Comparison of ENCODE assay signal across 8 cellular contexts in genomic region chr6:152897807-152898399, GRCh38.
DNase-seq lines count a peak whose midpoint lies in the region; ATAC-seq, FAIRE-seq and TF ChIP-seq lines count a peak whose summit lies in the region.

No MANE protein-coding gene starts in this region.

- H3K36me3 ChIP-seq in WERI-Rb-1 (no peaks in the 10 kb centered on the region), breast epithelium (no peaks in the 10 kb centered on the region), kidney (ENCODE audit: control insufficient read depth in 1 of 2, insufficient read depth in 2 of 2, low read length in 2 of 2) (no peaks in the 10 kb centered on the region)

- no peak overlapping the region for H3K4me3 ChIP-seq in WERI-Rb-1 (ENCODE audit: low read depth, low read length)
- H3K4me3 ChIP-seq in breast epithelium = no peak overlapping the region
- no peak overlapping the region for H3K4me3 ChIP-seq in kidney (ENCODE audit: low read length in 2 of 2)

- peak; percentile 98 for ATAC-seq in HG02571 (IDR thresholded peaks at IDR 0.05; ENCODE audit: unreplicated experiment)

- H3K9ac ChIP-seq in kidney (ENCODE audit: low read length in 2 of 2) = no peak overlapping the region

- peak; percentile 50 for FAIRE-seq in kidney (lab: Jason Lieb, UNC)

- intact Hi-C loops in breast epithelium (cut with DNase I; ENCODE audit: low total_unique reads) (no loop called here), kidney (cut with DNase I) (no loop called here)

- H3K9me3 ChIP-seq in WERI-Rb-1 (ENCODE audit: severe bottlenecking) = no peaks in the 10 kb centered on the region
- H3K9me3 ChIP-seq in breast epithelium = no peaks in the 10 kb centered on the region
- H3K9me3 ChIP-seq in kidney (ENCODE audit: control insufficient read depth in 1 of 2, low read length in 2 of 2) = no peaks in the 10 kb centered on the region

- TF ChIP-seq CTCF in WERI-Rb-1 (IDR thresholded peaks at IDR 0.05; ENCODE audit: low read depth, low read length) (peak; percentile 90), breast epithelium (IDR thresholded peaks at IDR 0.05) (peak in 2 of 3 donors; percentile 43 to 57), kidney (IDR thresholded peaks at IDR 0.05; ENCODE audit: borderline replicate concordance, extremely low read depth, insufficient read depth) (peak; percentile 77)

- peaks cover 8% of the 10 kb centered on the region for H3K27me3 ChIP-seq in WERI-Rb-1 (ENCODE audit: insufficient read depth, low read depth, severe bottlenecking)
- H3K27me3 ChIP-seq in breast epithelium = peaks cover 0 to 4% of the 10 kb centered on the region in 2 donors

- H3K4me1 ChIP-seq in breast epithelium = no peaks in the 10 kb centered on the region
- no peaks in the 10 kb centered on the region for H3K4me1 ChIP-seq in kidney (ENCODE audit: control insufficient read depth in 1 of 2, insufficient read depth in 1 of 2, low read depth in 1 of 2, low read length in 2 of 2)

- no peak for TF ChIP-seq POLR2A in breast epithelium (IDR thresholded peaks at IDR 0.05)

- peak; percentile 35 for DNase-seq in NK-92 treated with Interleukin-12 subunit alpha and Interleukin-12 subunit beta, amount 100 ng/mL, for 24 hours (lab: John Stamatoyannopoulos, UW)
- DNase-seq in NK-92 (lab: John Stamatoyannopoulos, UW; ENCODE audit: unreplicated experiment) (no peak), MV-4-11 (lab: John Stamatoyannopoulos, UW) (peak; percentile 42), WERI-Rb-1 (peak; percentile 76), breast epithelium (ENCODE audit: low spot score in 2 of 2) (peak; percentile 18 to 67), kidney (peak; percentile 73)
- DNase-seq in stimulated activated CD4-positive, alpha-beta T cell treated with anti-CD3 and anti-CD28 coated beads, Interleukin-2, amount 100 ng/mL, for 4 hours (ENCODE audit: low read depth) = peak; percentile 28

- H3K27ac ChIP-seq in WERI-Rb-1 (no peak overlapping the region), breast epithelium (no peak overlapping the region), kidney (ENCODE audit: low read depth in 2 of 2, low read length in 2 of 2) (no peak overlapping the region)
